In genomic region chr18:28175930-28176673, GRCh38 we compare ENCODE assay signal across 1 cellular context.
TF ChIP-seq lines count a peak whose summit lies in the region.

No MANE protein-coding gene starts in this region.

TF ChIP-seq in HepG2, 621 proteins besides CTCF, POLR2A, EP300 and RAD21 (continued from another document and continues in another):
- TF ChIP-seq ZNF646 (CRISPR knock-in tag; IDR thresholded peaks at IDR 0.05) (no peak), CCDC6 (CRISPR knock-in tag; IDR thresholded peaks at IDR 0.05) (no peak), FOSL2 (CRISPR knock-in tag; IDR thresholded peaks at IDR 0.05) (no peak), FOXA1 (IDR thresholded peaks at IDR 0.05) (no peak), FOXA1 (CRISPR knock-in tag; IDR thresholded peaks at IDR 0.05) (no peak), ZNF546 (CRISPR knock-in tag; conservative IDR thresholded peaks at IDR 0.05) (no peak), JUN (CRISPR knock-in tag; IDR thresholded peaks at IDR 0.05) (no peak), PTBP1 (IDR thresholded peaks at IDR 0.05; ENCODE audit: low read depth, low read length, poor library complexity, severe bottlenecking) (no peak), CHD4 (IDR thresholded peaks at IDR 0.05; ENCODE audit: borderline replicate concordance, low read length) (no peak), ZNF780A (CRISPR knock-in tag; IDR thresholded peaks at IDR 0.05) (no peak), STAT5B (CRISPR knock-in tag; IDR thresholded peaks at IDR 0.05) (no peak), ZNF567 (CRISPR knock-in tag; IDR thresholded peaks at IDR 0.05; ENCODE audit: borderline replicate concordance) (no peak), ZNF598 (CRISPR knock-in tag; IDR thresholded peaks at IDR 0.05; ENCODE audit: borderline replicate concordance) (no peak), MAFG (CRISPR knock-in tag; IDR thresholded peaks at IDR 0.05) (no peak), ZIK1 (CRISPR knock-in tag; IDR thresholded peaks at IDR 0.05; ENCODE audit: borderline replicate concordance, low read depth) (no peak), SALL1 (CRISPR knock-in tag; IDR thresholded peaks at IDR 0.05) (no peak; the same call in 1 of the 2 replicates), TP53 (CRISPR knock-in tag; conservative IDR thresholded peaks at IDR 0.05) (no peak), SSRP1 (CRISPR knock-in tag; IDR thresholded peaks at IDR 0.05) (no peak), CSRNP1 (CRISPR knock-in tag; IDR thresholded peaks at IDR 0.05) (0 out of 2 replicates have a peak, but pooled peaks have one; percentile 5), ZMYM4 (CRISPR knock-in tag; IDR thresholded peaks at IDR 0.05) (no peak), ZNF496 (CRISPR knock-in tag; IDR thresholded peaks at IDR 0.05; ENCODE audit: insufficient replicate concordance) (no peak), CAMTA2 (CRISPR knock-in tag; IDR thresholded peaks at IDR 0.05; ENCODE audit: borderline replicate concordance) (no peak), SRSF1 (optimal IDR thresholded peaks at IDR 0.05; ENCODE audit: low read depth, low read length) (peak; percentile 23), PHF8 (CRISPR knock-in tag; IDR thresholded peaks at IDR 0.05) (no peak)
- TF ChIP-seq, protein P1, sequence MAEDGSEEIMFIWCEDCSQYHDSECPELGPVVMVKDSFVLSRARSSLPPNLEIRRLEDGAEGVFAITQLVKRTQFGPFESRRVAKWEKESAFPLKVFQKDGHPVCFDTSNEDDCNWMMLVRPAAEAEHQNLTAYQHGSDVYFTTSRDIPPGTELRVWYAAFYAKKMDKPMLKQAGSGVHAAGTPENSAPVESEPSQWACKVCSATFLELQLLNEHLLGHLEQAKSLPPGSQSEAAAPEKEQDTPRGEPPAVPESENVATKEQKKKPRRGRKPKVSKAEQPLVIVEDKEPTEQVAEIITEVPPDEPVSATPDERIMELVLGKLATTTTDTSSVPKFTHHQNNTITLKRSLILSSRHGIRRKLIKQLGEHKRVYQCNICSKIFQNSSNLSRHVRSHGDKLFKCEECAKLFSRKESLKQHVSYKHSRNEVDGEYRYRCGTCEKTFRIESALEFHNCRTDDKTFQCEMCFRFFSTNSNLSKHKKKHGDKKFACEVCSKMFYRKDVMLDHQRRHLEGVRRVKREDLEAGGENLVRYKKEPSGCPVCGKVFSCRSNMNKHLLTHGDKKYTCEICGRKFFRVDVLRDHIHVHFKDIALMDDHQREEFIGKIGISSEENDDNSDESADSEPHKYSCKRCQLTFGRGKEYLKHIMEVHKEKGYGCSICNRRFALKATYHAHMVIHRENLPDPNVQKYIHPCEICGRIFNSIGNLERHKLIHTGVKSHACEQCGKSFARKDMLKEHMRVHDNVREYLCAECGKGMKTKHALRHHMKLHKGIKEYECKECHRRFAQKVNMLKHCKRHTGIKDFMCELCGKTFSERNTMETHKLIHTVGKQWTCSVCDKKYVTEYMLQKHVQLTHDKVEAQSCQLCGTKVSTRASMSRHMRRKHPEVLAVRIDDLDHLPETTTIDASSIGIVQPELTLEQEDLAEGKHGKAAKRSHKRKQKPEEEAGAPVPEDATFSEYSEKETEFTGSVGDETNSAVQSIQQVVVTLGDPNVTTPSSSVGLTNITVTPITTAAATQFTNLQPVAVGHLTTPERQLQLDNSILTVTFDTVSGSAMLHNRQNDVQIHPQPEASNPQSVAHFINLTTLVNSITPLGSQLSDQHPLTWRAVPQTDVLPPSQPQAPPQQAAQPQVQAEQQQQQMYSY (CRISPR knock-in tag; IDR thresholded peaks at IDR 0.05): no peak
- TF ChIP-seq, protein P2, sequence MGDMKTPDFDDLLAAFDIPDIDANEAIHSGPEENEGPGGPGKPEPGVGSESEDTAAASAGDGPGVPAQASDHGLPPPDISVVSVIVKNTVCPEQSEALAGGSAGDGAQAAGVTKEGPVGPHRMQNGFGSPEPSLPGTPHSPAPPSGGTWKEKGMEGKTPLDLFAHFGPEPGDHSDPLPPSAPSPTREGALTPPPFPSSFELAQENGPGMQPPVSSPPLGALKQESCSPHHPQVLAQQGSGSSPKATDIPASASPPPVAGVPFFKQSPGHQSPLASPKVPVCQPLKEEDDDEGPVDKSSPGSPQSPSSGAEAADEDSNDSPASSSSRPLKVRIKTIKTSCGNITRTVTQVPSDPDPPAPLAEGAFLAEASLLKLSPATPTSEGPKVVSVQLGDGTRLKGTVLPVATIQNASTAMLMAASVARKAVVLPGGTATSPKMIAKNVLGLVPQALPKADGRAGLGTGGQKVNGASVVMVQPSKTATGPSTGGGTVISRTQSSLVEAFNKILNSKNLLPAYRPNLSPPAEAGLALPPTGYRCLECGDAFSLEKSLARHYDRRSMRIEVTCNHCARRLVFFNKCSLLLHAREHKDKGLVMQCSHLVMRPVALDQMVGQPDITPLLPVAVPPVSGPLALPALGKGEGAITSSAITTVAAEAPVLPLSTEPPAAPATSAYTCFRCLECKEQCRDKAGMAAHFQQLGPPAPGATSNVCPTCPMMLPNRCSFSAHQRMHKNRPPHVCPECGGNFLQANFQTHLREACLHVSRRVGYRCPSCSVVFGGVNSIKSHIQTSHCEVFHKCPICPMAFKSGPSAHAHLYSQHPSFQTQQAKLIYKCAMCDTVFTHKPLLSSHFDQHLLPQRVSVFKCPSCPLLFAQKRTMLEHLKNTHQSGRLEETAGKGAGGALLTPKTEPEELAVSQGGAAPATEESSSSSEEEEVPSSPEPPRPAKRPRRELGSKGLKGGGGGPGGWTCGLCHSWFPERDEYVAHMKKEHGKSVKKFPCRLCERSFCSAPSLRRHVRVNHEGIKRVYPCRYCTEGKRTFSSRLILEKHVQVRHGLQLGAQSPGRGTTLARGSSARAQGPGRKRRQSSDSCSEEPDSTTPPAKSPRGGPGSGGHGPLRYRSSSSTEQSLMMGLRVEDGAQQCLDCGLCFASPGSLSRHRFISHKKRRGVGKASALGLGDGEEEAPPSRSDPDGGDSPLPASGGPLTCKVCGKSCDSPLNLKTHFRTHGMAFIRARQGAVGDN (CRISPR knock-in tag; IDR thresholded peaks at IDR 0.05): peak; percentile 63
- TF ChIP-seq, protein P3, sequence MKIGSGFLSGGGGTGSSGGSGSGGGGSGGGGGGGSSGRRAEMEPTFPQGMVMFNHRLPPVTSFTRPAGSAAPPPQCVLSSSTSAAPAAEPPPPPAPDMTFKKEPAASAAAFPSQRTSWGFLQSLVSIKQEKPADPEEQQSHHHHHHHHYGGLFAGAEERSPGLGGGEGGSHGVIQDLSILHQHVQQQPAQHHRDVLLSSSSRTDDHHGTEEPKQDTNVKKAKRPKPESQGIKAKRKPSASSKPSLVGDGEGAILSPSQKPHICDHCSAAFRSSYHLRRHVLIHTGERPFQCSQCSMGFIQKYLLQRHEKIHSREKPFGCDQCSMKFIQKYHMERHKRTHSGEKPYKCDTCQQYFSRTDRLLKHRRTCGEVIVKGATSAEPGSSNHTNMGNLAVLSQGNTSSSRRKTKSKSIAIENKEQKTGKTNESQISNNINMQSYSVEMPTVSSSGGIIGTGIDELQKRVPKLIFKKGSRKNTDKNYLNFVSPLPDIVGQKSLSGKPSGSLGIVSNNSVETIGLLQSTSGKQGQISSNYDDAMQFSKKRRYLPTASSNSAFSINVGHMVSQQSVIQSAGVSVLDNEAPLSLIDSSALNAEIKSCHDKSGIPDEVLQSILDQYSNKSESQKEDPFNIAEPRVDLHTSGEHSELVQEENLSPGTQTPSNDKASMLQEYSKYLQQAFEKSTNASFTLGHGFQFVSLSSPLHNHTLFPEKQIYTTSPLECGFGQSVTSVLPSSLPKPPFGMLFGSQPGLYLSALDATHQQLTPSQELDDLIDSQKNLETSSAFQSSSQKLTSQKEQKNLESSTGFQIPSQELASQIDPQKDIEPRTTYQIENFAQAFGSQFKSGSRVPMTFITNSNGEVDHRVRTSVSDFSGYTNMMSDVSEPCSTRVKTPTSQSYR (CRISPR knock-in tag; IDR thresholded peaks at IDR 0.05; ENCODE audit: borderline replicate concordance): no peak
- TF ChIP-seq, protein P4, sequence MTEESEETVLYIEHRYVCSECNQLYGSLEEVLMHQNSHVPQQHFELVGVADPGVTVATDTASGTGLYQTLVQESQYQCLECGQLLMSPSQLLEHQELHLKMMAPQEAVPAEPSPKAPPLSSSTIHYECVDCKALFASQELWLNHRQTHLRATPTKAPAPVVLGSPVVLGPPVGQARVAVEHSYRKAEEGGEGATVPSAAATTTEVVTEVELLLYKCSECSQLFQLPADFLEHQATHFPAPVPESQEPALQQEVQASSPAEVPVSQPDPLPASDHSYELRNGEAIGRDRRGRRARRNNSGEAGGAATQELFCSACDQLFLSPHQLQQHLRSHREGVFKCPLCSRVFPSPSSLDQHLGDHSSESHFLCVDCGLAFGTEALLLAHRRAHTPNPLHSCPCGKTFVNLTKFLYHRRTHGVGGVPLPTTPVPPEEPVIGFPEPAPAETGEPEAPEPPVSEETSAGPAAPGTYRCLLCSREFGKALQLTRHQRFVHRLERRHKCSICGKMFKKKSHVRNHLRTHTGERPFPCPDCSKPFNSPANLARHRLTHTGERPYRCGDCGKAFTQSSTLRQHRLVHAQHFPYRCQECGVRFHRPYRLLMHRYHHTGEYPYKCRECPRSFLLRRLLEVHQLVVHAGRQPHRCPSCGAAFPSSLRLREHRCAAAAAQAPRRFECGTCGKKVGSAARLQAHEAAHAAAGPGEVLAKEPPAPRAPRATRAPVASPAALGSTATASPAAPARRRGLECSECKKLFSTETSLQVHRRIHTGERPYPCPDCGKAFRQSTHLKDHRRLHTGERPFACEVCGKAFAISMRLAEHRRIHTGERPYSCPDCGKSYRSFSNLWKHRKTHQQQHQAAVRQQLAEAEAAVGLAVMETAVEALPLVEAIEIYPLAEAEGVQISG (CRISPR knock-in tag; IDR thresholded peaks at IDR 0.05): 0 out of 2 replicates have a peak, but pooled peaks have one; percentile 10
- TF ChIP-seq, protein P5, sequence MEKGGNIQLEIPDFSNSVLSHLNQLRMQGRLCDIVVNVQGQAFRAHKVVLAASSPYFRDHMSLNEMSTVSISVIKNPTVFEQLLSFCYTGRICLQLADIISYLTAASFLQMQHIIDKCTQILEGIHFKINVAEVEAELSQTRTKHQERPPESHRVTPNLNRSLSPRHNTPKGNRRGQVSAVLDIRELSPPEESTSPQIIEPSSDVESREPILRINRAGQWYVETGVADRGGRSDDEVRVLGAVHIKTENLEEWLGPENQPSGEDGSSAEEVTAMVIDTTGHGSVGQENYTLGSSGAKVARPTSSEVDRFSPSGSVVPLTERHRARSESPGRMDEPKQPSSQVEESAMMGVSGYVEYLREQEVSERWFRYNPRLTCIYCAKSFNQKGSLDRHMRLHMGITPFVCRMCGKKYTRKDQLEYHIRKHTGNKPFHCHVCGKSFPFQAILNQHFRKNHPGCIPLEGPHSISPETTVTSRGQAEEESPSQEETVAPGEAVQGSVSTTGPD (CRISPR knock-in tag; IDR thresholded peaks at IDR 0.05): no peak
- TF ChIP-seq, protein P6, sequence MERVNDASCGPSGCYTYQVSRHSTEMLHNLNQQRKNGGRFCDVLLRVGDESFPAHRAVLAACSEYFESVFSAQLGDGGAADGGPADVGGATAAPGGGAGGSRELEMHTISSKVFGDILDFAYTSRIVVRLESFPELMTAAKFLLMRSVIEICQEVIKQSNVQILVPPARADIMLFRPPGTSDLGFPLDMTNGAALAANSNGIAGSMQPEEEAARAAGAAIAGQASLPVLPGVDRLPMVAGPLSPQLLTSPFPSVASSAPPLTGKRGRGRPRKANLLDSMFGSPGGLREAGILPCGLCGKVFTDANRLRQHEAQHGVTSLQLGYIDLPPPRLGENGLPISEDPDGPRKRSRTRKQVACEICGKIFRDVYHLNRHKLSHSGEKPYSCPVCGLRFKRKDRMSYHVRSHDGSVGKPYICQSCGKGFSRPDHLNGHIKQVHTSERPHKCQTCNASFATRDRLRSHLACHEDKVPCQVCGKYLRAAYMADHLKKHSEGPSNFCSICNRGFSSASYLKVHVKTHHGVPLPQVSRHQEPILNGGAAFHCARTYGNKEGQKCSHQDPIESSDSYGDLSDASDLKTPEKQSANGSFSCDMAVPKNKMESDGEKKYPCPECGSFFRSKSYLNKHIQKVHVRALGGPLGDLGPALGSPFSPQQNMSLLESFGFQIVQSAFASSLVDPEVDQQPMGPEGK (CRISPR knock-in tag; IDR thresholded peaks at IDR 0.05): 0 out of 2 replicates have a peak, but pooled peaks have one; percentile 3
